Comparison of ENCODE assay signal across 19 cellular contexts in genomic region chr13:103291693-103292572, GRCh38.
A peak's percentile ranks its signal among the peaks of the same experiment; 100 is the strongest.
DNase-seq lines count a peak whose midpoint lies in the region; ATAC-seq and TF ChIP-seq lines count a peak whose summit lies in the region.
"Had no signal": no experiment of that assay in that cellular context is flagged by ENCODE, and none has a peak within 500 bp of the region (broad histone marks: within the 10 kb centered on the region; RNA-seq: fewer than 3 reads in every experiment).

No MANE protein-coding gene starts in this region.

- no TSS peak for BruUV-seq in A673 (replicated peaks; lab: Mats Ljungman, UMichigan)

- H3K27me3 ChIP-seq in A673 (replicated peaks; ENCODE audit: insufficient read depth, low read depth, low read length, poor library complexity) (no peaks in the 10 kb centered on the region), osteoblast (ENCODE audit: insufficient read depth, low read length) (no peaks in the 10 kb centered on the region)
- H3K27me3 ChIP-seq: colonic mucosa, testis had no signal

- H3K4me2 ChIP-seq in osteoblast (ENCODE audit: insufficient read depth, low read length), result no peak overlapping the region

- peaks cover 2% of the 10 kb centered on the region for H3K9me3 ChIP-seq in A673 (ENCODE audit: low read depth, low read length, poor library complexity, severe bottlenecking)
- peaks cover 2% of the 10 kb centered on the region for H3K9me3 ChIP-seq in osteoblast (ENCODE audit: low read depth, low read length)
- H3K9me3 ChIP-seq: colonic mucosa, testis had no signal

- H2AFZ ChIP-seq in osteoblast (ENCODE audit: low read length), result no peak overlapping the region

- TF ChIP-seq CTCF in A673 (conservative IDR thresholded peaks at IDR 0.05; ENCODE audit: low read depth, low read length) (no peak), WTC11 (IDR thresholded peaks at IDR 0.05) (no peak), osteoblast (IDR thresholded peaks at IDR 0.05; ENCODE audit: extremely low read depth, low read depth, low read length) (no peak)

- ATAC-seq in GM19328 (IDR thresholded peaks at IDR 0.05; ENCODE audit: unreplicated experiment) (peak; percentile 38), HG03135 (IDR thresholded peaks at IDR 0.05; ENCODE audit: unreplicated experiment) (peak; percentile 51), WTC11 (peak; percentile 92)
- ATAC-seq: activated CD8-positive, alpha-beta T cell treated with anti-CD3 and anti-CD28 coated beads, Interleukin-2, amount 10 ng/mL, durations not matched to agents 7 days and 5 days; PC-3; sciatic nerve; SK-N-SH treated with all-trans-retinoic acid at 6 μM for 48 hours had no signal

- H3K27me3 Mint-ChIP-seq in WTC11 (ENCODE audit: low read depth), result no peaks in the 10 kb centered on the region
- H3K27me3 Mint-ChIP-seq: CD4-positive, alpha-beta memory T cell had no signal

- H3K9me3 Mint-ChIP-seq in WTC11, result peaks cover 7% of the 10 kb centered on the region
- H3K9me3 Mint-ChIP-seq: activated T-helper 1 cell treated with anti-CD3 and anti-CD28 coated beads, Interleukin-12 subunit alpha, Interleukin-12 subunit beta, Interleukin-2, Interleukin-4 antibody, amounts not matched to agents 30 ng/mL and 10 ng/mL and 1 ng/mL, durations not matched to agents 14 hours and 24 hours and 36 hours; neural crest cell had no signal

- POLR2A ChIA-PET in A673 (lab: Charles Lee; ENCODE audit: low non-redundant PET), result no interaction called here
- POLR2A ChIA-PET in WTC11 (lab: Charles Lee), result no interaction called here

- peaks cover 22% of the 10 kb centered on the region for H3K4me1 Mint-ChIP-seq in WTC11
- H3K4me1 Mint-ChIP-seq: CD4-positive, alpha-beta memory T cell had no signal

- DNase-seq in A673 (ENCODE audit: low spot score) (peak; percentile 70), WTC11 (ENCODE audit: low spot score) (no peak), osteoblast (ENCODE audit: insufficient read length, low spot score, missing footprints) (no peak), HCEC 1CT (no peak), ecto neural progenitor cell (ENCODE audit: low spot score) (no peak), NCI-H2107 treated with DMSO at 0.1 percent for 48 hours (lab: John Stamatoyannopoulos, UW; ENCODE audit: unreplicated experiment) (no peak)
- DNase-seq: activated CD8-positive, alpha-beta T cell treated with anti-CD3 and anti-CD28 coated beads, Interleukin-2, amount 10 ng/mL, durations not matched to agents 7 days and 5 days; CD4-positive, alpha-beta memory T cell; colonic mucosa; NCI-H1092 treated with DMSO at 0.1 percent for 48 hours; NCI-H446; PC-3; testis had no signal

- CTCF ChIA-PET in A673 (lab: Charles Lee), result no interaction called here
- CTCF ChIA-PET in WTC11 (lab: Charles Lee), result no interaction called here

- intact Hi-C loops in A673 (cut with micrococcal nuclease; ENCODE audit: unreplicated experiment), result no loop called here

- H3K79me2 ChIP-seq in osteoblast (ENCODE audit: insufficient read depth, low read length), result no peaks in the 10 kb centered on the region

- H3K4me1 ChIP-seq in A673 (ENCODE audit: insufficient read depth, low read length, poor library complexity, severe bottlenecking) (peaks cover 33% of the 10 kb centered on the region), osteoblast (ENCODE audit: insufficient read depth, low read length) (no peaks in the 10 kb centered on the region)
- H3K4me1 ChIP-seq: colonic mucosa, testis had no signal

- H3K4me3 ChIP-seq in A673 (ENCODE audit: low read depth, low read length, poor library complexity, severe bottlenecking) (no peak overlapping the region), osteoblast (ENCODE audit: insufficient read depth, low read length) (no peak overlapping the region)
- H3K4me3 ChIP-seq: colonic mucosa, testis had no signal

- no peak overlapping the region for H3K27ac Mint-ChIP-seq in WTC11
- H3K27ac Mint-ChIP-seq: activated CD8-positive, alpha-beta T cell treated with anti-CD3 and anti-CD28 coated beads, Interleukin-2, amount 10 ng/mL, durations not matched to agents 7 days and 5 days; activated T-helper 1 cell treated with anti-CD3 and anti-CD28 coated beads, Interleukin-12 subunit alpha, Interleukin-12 subunit beta, Interleukin-2, Interleukin-4 antibody, amounts not matched to agents 30 ng/mL and 10 ng/mL and 1 ng/mL, durations not matched to agents 14 hours and 24 hours and 36 hours; CD4-positive, alpha-beta memory T cell had no signal

- peaks cover 6% of the 10 kb centered on the region for H3K36me3 Mint-ChIP-seq in WTC11
- H3K36me3 Mint-ChIP-seq: CD4-positive, alpha-beta memory T cell had no signal

- no peak overlapping the region for H3K4me3 Mint-ChIP-seq in WTC11
- H3K4me3 Mint-ChIP-seq: activated CD8-positive, alpha-beta T cell treated with anti-CD3 and anti-CD28 coated beads, Interleukin-2, amount 10 ng/mL, durations not matched to agents 7 days and 5 days; activated T-helper 1 cell treated with anti-CD3 and anti-CD28 coated beads, Interleukin-12 subunit alpha, Interleukin-12 subunit beta, Interleukin-2, Interleukin-4 antibody, amounts not matched to agents 30 ng/mL and 10 ng/mL and 1 ng/mL, durations not matched to agents 14 hours and 24 hours and 36 hours; CD4-positive, alpha-beta memory T cell; neural crest cell had no signal

- H3K27ac ChIP-seq in A673 (ENCODE audit: low read depth, low read length, poor library complexity, severe bottlenecking) (peak overlapping the region; percentile 6), osteoblast (ENCODE audit: low read depth, low read length) (no peak overlapping the region)
- H3K27ac ChIP-seq: colonic mucosa, testis had no signal

- H3K36me3 ChIP-seq in A673 (ENCODE audit: insufficient read depth, low read length, poor library complexity, severe bottlenecking) (no peaks in the 10 kb centered on the region), osteoblast (ENCODE audit: insufficient read depth, low read length) (no peaks in the 10 kb centered on the region)
- H3K36me3 ChIP-seq: colonic mucosa had no signal

- no peaks in the 10 kb centered on the region for H4K20me1 ChIP-seq in osteoblast (ENCODE audit: insufficient read depth, low read length)

TF ChIP-seq in WTC11, 78 proteins besides CTCF, POLR2A, EP300 and RAD21:
- TF ChIP-seq HMGXB4 (CRISPR knock-in tag; IDR thresholded peaks at IDR 0.05) (no peak), TEAD4 (CRISPR knock-in tag; IDR thresholded peaks at IDR 0.05) (no peak), TP53 (CRISPR knock-in tag; IDR thresholded peaks at IDR 0.05) (no peak), ELF4 (CRISPR knock-in tag; IDR thresholded peaks at IDR 0.05; ENCODE audit: low read depth) (no peak), MLX (CRISPR knock-in tag; IDR thresholded peaks at IDR 0.05) (no peak), E2F5 (CRISPR knock-in tag; IDR thresholded peaks at IDR 0.05) (no peak), ZNF423 (CRISPR knock-in tag; IDR thresholded peaks at IDR 0.05) (no peak)

Comparison
In these comparisons a context has a peak if more than half of its experiments do, and no peak if none do; other contexts are left out.
1. ATAC-seq: peak in every context shown above with its lines; median percentile 92 in WTC11; 51 in HG03135; 38 in GM19328.